In the genomic region with DNA sequence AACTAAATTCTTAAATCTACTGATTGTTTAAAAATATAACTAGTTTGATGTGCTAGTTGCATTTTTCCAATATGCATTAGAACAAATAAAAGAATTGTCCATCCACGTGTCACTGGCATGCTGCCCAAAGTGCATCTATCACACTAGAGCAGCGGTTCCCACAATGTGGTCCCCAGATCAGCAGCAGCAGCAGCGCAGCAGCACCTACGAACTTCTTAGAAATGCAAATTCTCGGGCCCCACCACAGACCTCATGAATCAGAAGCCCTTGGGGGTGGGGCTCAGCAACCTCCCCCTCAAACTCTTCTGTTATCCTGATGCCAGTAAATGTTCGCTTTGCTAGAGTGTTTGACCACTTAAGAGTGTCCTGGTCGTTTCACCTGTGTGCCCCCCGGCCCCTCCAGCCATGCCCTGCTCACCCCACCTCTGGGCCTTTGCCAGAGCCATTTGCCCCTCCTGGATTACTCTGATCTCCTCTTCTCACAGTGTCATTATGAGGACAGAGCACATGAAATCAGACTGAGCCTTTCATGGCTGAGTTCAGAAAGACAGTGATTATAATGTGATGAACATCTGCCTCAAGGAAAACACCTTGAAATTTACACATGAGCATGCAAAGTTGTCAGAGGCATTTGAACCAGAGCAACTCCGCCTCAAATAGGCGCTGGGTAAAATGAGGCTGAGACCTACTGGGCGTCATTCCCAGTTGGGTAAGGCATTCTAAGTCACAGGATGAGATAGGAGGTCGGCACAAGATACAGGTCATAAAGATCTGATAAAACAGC, we compare ENCODE assay signal across 1 cellular context.
TF ChIP-seq lines count a peak whose summit lies in the region.

No MANE protein-coding gene starts in this region.

TF ChIP-seq in K562, 482 proteins besides CTCF, POLR2A, EP300 and RAD21:
- TF ChIP-seq TARDBP (IDR thresholded peaks at IDR 0.05) (no peak), ZNF175 (CRISPR knock-in tag; IDR thresholded peaks at IDR 0.05; ENCODE audit: low read depth) (peak; percentile 68; the same call in 1 of the 2 replicates), SIX5 (IDR thresholded peaks at IDR 0.05; ENCODE audit: borderline replicate concordance in 1 of 2, insufficient read depth in 1 of 2, low read depth in 1 of 2, low read length in 2 of 2) (no peak), PTRF (tag; IDR thresholded peaks at IDR 0.05) (no peak), NR2C2 (CRISPR knock-in tag; IDR thresholded peaks at IDR 0.05) (no peak), NR2C2 (tag; IDR thresholded peaks at IDR 0.05) (peak; percentile 25; the same call in 1 of the 2 replicates), MEF2A (IDR thresholded peaks at IDR 0.05; ENCODE audit: control insufficient read depth, low read depth, low read length) (no peak), NFYB (IDR thresholded peaks at IDR 0.05; ENCODE audit: extremely low read depth, insufficient read length) (no peak), MEF2D (tag; conservative IDR thresholded peaks at IDR 0.05; ENCODE audit: low read depth) (peak; percentile 71), KLF16 (IDR thresholded peaks at IDR 0.05) (no peak), TAF7 (tag; IDR thresholded peaks at IDR 0.05) (0 out of 2 replicates have a peak, but pooled peaks have one; percentile 29), NFRKB (IDR thresholded peaks at IDR 0.05; ENCODE audit: low read depth) (0 out of 2 replicates have a peak, but pooled peaks have one; percentile 41), ZNF444 (CRISPR knock-in tag; IDR thresholded peaks at IDR 0.05) (no peak), SMAD2 (IDR thresholded peaks at IDR 0.05; ENCODE audit: low read depth, low read length) (no peak), ZNF146 (CRISPR knock-in tag; IDR thresholded peaks at IDR 0.05; ENCODE audit: unreplicated experiment) (no peak), NR2C1 (IDR thresholded peaks at IDR 0.05) (no peak), NR2C1 (tag; IDR thresholded peaks at IDR 0.05) (peak; percentile 49; the same call in 1 of the 2 replicates), ZNF589 (CRISPR knock-in tag; IDR thresholded peaks at IDR 0.05; ENCODE audit: low read depth) (0 out of 2 replicates have a peak, but pooled peaks have one; percentile 55), ZNF133 (CRISPR knock-in tag; IDR thresholded peaks at IDR 0.05) (no peak), ZBTB17 (CRISPR knock-in tag; IDR thresholded peaks at IDR 0.05) (no peak), TEAD4 (IDR thresholded peaks at IDR 0.05; ENCODE audit: low read length) (peak; percentile 41; the same call in 1 of the 2 replicates), TEAD4 (CRISPR knock-in tag; IDR thresholded peaks at IDR 0.05; ENCODE audit: borderline replicate concordance) (no peak), NFIC (IDR thresholded peaks at IDR 0.05) (peak; percentile 59), CBFA2T3 (IDR thresholded peaks at IDR 0.05) (0 out of 2 replicates have a peak, but pooled peaks have one; percentile 20), ZNF79 (CRISPR knock-in tag; IDR thresholded peaks at IDR 0.05; ENCODE audit: low read depth) (no peak), ZNF124 (CRISPR knock-in tag; IDR thresholded peaks at IDR 0.05) (no peak), KLF10 (CRISPR knock-in tag; IDR thresholded peaks at IDR 0.05) (no peak), POLR2AphosphoS2 (IDR thresholded peaks at IDR 0.05; ENCODE audit: low read length) (no peak)
- TF ChIP-seq, protein P1, sequence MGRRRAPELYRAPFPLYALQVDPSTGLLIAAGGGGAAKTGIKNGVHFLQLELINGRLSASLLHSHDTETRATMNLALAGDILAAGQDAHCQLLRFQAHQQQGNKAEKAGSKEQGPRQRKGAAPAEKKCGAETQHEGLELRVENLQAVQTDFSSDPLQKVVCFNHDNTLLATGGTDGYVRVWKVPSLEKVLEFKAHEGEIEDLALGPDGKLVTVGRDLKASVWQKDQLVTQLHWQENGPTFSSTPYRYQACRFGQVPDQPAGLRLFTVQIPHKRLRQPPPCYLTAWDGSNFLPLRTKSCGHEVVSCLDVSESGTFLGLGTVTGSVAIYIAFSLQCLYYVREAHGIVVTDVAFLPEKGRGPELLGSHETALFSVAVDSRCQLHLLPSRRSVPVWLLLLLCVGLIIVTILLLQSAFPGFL (CRISPR knock-in tag; IDR thresholded peaks at IDR 0.05): no peak
- TF ChIP-seq, protein P2, sequence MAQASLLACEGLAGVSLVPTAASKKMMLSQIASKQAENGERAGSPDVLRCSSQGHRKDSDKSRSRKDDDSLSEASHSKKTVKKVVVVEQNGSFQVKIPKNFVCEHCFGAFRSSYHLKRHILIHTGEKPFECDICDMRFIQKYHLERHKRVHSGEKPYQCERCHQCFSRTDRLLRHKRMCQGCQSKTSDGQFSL (CRISPR knock-in tag; IDR thresholded peaks at IDR 0.05): no peak
- TF ChIP-seq, protein P2 (tag; IDR thresholded peaks at IDR 0.05): 0 out of 4 replicates have a peak, but pooled peaks of 1 of the 2 experiments have one; percentile 35
- TF ChIP-seq, protein P3, sequence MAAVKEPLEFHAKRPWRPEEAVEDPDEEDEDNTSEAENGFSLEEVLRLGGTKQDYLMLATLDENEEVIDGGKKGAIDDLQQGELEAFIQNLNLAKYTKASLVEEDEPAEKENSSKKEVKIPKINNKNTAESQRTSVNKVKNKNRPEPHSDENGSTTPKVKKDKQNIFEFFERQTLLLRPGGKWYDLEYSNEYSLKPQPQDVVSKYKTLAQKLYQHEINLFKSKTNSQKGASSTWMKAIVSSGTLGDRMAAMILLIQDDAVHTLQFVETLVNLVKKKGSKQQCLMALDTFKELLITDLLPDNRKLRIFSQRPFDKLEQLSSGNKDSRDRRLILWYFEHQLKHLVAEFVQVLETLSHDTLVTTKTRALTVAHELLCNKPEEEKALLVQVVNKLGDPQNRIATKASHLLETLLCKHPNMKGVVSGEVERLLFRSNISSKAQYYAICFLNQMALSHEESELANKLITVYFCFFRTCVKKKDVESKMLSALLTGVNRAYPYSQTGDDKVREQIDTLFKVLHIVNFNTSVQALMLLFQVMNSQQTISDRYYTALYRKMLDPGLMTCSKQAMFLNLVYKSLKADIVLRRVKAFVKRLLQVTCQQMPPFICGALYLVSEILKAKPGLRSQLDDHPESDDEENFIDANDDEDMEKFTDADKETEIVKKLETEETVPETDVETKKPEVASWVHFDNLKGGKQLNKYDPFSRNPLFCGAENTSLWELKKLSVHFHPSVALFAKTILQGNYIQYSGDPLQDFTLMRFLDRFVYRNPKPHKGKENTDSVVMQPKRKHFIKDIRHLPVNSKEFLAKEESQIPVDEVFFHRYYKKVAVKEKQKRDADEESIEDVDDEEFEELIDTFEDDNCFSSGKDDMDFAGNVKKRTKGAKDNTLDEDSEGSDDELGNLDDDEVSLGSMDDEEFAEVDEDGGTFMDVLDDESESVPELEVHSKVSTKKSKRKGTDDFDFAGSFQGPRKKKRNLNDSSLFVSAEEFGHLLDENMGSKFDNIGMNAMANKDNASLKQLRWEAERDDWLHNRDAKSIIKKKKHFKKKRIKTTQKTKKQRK (IDR thresholded peaks at IDR 0.05; ENCODE audit: borderline replicate concordance, low read depth, low read length): no peak
- TF ChIP-seq, protein P4, sequence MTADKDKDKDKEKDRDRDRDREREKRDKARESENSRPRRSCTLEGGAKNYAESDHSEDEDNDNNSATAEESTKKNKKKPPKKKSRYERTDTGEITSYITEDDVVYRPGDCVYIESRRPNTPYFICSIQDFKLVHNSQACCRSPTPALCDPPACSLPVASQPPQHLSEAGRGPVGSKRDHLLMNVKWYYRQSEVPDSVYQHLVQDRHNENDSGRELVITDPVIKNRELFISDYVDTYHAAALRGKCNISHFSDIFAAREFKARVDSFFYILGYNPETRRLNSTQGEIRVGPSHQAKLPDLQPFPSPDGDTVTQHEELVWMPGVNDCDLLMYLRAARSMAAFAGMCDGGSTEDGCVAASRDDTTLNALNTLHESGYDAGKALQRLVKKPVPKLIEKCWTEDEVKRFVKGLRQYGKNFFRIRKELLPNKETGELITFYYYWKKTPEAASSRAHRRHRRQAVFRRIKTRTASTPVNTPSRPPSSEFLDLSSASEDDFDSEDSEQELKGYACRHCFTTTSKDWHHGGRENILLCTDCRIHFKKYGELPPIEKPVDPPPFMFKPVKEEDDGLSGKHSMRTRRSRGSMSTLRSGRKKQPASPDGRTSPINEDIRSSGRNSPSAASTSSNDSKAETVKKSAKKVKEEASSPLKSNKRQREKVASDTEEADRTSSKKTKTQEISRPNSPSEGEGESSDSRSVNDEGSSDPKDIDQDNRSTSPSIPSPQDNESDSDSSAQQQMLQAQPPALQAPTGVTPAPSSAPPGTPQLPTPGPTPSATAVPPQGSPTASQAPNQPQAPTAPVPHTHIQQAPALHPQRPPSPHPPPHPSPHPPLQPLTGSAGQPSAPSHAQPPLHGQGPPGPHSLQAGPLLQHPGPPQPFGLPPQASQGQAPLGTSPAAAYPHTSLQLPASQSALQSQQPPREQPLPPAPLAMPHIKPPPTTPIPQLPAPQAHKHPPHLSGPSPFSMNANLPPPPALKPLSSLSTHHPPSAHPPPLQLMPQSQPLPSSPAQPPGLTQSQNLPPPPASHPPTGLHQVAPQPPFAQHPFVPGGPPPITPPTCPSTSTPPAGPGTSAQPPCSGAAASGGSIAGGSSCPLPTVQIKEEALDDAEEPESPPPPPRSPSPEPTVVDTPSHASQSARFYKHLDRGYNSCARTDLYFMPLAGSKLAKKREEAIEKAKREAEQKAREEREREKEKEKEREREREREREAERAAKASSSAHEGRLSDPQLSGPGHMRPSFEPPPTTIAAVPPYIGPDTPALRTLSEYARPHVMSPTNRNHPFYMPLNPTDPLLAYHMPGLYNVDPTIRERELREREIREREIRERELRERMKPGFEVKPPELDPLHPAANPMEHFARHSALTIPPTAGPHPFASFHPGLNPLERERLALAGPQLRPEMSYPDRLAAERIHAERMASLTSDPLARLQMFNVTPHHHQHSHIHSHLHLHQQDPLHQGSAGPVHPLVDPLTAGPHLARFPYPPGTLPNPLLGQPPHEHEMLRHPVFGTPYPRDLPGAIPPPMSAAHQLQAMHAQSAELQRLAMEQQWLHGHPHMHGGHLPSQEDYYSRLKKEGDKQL (CRISPR knock-in tag; IDR thresholded peaks at IDR 0.05; ENCODE audit: borderline replicate concordance): no peak
- TF ChIP-seq, protein P5, sequence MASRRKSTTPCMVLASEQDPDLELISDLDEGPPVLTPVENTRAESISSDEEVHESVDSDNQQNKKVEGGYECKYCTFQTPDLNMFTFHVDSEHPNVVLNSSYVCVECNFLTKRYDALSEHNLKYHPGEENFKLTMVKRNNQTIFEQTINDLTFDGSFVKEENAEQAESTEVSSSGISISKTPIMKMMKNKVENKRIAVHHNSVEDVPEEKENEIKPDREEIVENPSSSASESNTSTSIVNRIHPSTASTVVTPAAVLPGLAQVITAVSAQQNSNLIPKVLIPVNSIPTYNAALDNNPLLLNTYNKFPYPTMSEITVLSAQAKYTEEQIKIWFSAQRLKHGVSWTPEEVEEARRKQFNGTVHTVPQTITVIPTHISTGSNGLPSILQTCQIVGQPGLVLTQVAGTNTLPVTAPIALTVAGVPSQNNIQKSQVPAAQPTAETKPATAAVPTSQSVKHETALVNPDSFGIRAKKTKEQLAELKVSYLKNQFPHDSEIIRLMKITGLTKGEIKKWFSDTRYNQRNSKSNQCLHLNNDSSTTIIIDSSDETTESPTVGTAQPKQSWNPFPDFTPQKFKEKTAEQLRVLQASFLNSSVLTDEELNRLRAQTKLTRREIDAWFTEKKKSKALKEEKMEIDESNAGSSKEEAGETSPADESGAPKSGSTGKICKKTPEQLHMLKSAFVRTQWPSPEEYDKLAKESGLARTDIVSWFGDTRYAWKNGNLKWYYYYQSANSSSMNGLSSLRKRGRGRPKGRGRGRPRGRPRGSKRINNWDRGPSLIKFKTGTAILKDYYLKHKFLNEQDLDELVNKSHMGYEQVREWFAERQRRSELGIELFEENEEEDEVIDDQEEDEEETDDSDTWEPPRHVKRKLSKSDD (conservative IDR thresholded peaks at IDR 0.05; ENCODE audit: low read length): no peak
- TF ChIP-seq, protein P6, sequence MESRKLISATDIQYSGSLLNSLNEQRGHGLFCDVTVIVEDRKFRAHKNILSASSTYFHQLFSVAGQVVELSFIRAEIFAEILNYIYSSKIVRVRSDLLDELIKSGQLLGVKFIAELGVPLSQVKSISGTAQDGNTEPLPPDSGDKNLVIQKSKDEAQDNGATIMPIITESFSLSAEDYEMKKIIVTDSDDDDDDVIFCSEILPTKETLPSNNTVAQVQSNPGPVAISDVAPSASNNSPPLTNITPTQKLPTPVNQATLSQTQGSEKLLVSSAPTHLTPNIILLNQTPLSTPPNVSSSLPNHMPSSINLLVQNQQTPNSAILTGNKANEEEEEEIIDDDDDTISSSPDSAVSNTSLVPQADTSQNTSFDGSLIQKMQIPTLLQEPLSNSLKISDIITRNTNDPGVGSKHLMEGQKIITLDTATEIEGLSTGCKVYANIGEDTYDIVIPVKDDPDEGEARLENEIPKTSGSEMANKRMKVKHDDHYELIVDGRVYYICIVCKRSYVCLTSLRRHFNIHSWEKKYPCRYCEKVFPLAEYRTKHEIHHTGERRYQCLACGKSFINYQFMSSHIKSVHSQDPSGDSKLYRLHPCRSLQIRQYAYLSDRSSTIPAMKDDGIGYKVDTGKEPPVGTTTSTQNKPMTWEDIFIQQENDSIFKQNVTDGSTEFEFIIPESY (CRISPR knock-in tag; IDR thresholded peaks at IDR 0.05): no peak
- TF ChIP-seq, protein P7, sequence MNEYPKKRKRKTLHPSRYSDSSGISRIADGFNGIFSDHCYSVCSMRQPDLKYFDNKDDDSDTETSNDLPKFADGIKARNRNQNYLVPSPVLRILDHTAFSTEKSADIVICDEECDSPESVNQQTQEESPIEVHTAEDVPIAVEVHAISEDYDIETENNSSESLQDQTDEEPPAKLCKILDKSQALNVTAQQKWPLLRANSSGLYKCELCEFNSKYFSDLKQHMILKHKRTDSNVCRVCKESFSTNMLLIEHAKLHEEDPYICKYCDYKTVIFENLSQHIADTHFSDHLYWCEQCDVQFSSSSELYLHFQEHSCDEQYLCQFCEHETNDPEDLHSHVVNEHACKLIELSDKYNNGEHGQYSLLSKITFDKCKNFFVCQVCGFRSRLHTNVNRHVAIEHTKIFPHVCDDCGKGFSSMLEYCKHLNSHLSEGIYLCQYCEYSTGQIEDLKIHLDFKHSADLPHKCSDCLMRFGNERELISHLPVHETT (CRISPR knock-in tag; conservative IDR thresholded peaks at IDR 0.05 in 1 of 2, IDR thresholded peaks at IDR 0.05 in 1 of 2): peak in 1 of 2 experiments; percentile 51; a peak in 1 of 4 replicates
